Comparison of ENCODE assay signal across 17 cellular contexts in the genomic region with DNA sequence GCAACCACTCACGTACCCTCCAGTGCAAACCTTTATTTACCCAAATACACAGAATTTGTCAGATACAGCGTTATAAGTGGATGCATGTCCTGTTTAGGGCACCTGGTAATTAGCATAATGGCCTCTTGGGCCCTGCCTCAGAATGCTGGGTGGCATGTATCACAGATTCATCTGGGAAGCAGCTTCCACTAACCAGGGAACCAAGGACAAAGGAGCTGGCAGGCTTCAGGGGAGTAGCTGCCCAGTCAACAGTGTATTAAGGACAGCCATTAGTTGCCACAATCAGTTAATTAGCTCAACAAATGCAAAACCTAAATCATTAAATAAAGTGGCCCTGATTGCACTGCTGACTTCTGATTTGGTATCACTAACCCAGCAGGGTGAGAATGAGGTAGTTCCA.
DNase-seq lines count a peak whose midpoint lies in the region; ATAC-seq and TF ChIP-seq lines count a peak whose summit lies in the region.
"Had no signal": no experiment of that assay in that cellular context is flagged by ENCODE, and none has a peak within 500 bp of the region (broad histone marks: within the 10 kb centered on the region; RNA-seq: fewer than 3 reads in every experiment).

No MANE protein-coding gene starts in this region.

- POLR2A ChIA-PET in GM10248 (lab: Yijun Ruan, JAX), result no interaction called here

- no peak for TF ChIP-seq CTCF in GM10248 (IDR thresholded peaks at IDR 0.05; ENCODE audit: control extremely low read depth, extremely low read depth, low read depth, missing control alignments)

- CTCF ChIA-PET in GM10248 (lab: Yijun Ruan, JAX), result no interaction called here

- intact Hi-C loops in head of caudate nucleus (cut with DNase I), result loop anchor here (10.0 kb wide), 1 partner anchor 106 kb away; no protein-coding TSS in a partner anchor

- no peak for ATAC-seq in GM18870 (IDR thresholded peaks at IDR 0.05; ENCODE audit: unreplicated experiment)
- ATAC-seq: foreskin keratinocyte; naive thymus-derived CD8-positive, alpha-beta T cell had no signal

- peak; percentile 32 for DNase-seq in NCI-H2029 (lab: John Stamatoyannopoulos, UW)
- no peak for DNase-seq in NCI-H2029 treated with DMSO at 0.1 percent for 48 hours (lab: John Stamatoyannopoulos, UW)
- peak; percentile 86 for DNase-seq in NCI-H69 (lab: John Stamatoyannopoulos, UW)
- DNase-seq in head of caudate nucleus, result peak in 28 of 42 donors; percentile 12 to 71 (median 40)
- DNase-seq in pons (ENCODE audit: low spot score), result peak; percentile 75
- DNase-seq in GM10248 (ENCODE audit: extremely low spot score), result no peak
- no peak for DNase-seq in activated CD4-positive, CD25-positive, alpha-beta regulatory T cell (lab: John Stamatoyannopoulos, UW)
- DNase-seq: activated gamma-delta T cell; Calu3; erythroblast; foreskin keratinocyte; kidney glomerular epithelial cell; MM.1S; naive thymus-derived CD8-positive, alpha-beta T cell; NCI-H2081 treated with DMSO at 0.1 percent for 48 hours; testis had no signal

Comparison
In these comparisons a context has a peak if more than half of its experiments do, and no peak if none do; other contexts are left out.
1. DNase-seq: peak in NCI-H2029 (single experiment), NCI-H69 (single experiment), head of caudate nucleus (28 of 42) and pons (single experiment); none in NCI-H2029 treated with DMSO at 0.1 percent for 48 hours (single experiment), GM10248 (single experiment) and activated CD4-positive, CD25-positive, alpha-beta regulatory T cell (0 of 4).